11 cellular contexts compared by ENCODE assay signal in genomic region chr6:1612902-1613301, GRCh38. TPM values are rescaled to one million over a fixed set of nuclear protein-coding genes. Genes with fewer than 3 reads are reported as not detected.
DNase-seq lines count a peak whose midpoint lies in the region; ATAC-seq, FAIRE-seq and TF ChIP-seq lines count a peak whose summit lies in the region.
"Had no signal": no experiment of that assay in that cellular context is flagged by ENCODE, and none has a peak within 500 bp of the region (broad histone marks: within the 10 kb centered on the region; RNA-seq: fewer than 3 reads in every experiment).

No MANE protein-coding gene starts in this region.

- H3K36me3 Mint-ChIP-seq in CD4-positive, alpha-beta T cell (ENCODE audit: low read depth): peaks cover 6% of the 10 kb centered on the region
- peaks cover 5% of the 10 kb centered on the region for H3K36me3 Mint-ChIP-seq in natural killer cell treated with Interleukin-12 subunit alpha and Interleukin-12 subunit beta and Interleukin-15 and Interleukin-18, amount 100 ng/mL, for 72 hours

- in situ Hi-C loops in KBM-7 (cut with MboI; ENCODE audit: low pct_unique_long_range_greater_than_20kb, low sequenced_read_pairs): no loop called here

- POLR2A ChIA-PET in CD4-positive, alpha-beta T cell (lab: Charles Lee): interaction anchor here (1.8 kb wide), 1 partner anchor 89 kb away, joined by 5 read pairs; no protein-coding TSS in a partner anchor

- peaks cover 69% of the 10 kb centered on the region for H3K27me3 Mint-ChIP-seq in CD4-positive, alpha-beta T cell
- peaks cover 25 to 43% of the 10 kb centered on the region in 2 donors for H3K27me3 Mint-ChIP-seq in natural killer cell treated with Interleukin-12 subunit alpha and Interleukin-12 subunit beta and Interleukin-15 and Interleukin-18, amount 100 ng/mL, for 72 hours

- ATAC-seq in CD4-positive, alpha-beta T cell (ENCODE audit: poor library complexity): no peak
- ATAC-seq in natural killer cell treated with Interleukin-12 subunit alpha and Interleukin-12 subunit beta and Interleukin-15 and Interleukin-18, amount 100 ng/mL, for 72 hours: no peak
- no peak for ATAC-seq in HG03175 (IDR thresholded peaks at IDR 0.05; ENCODE audit: unreplicated experiment)

- H3K4me3 ChIP-seq in coronary artery: peak overlapping the region; percentile 97

- DNase-seq in CD4-positive, alpha-beta T cell: no peak
- DNase-seq in KBM-7 (peak; percentile 32), coronary artery (ENCODE audit: low spot score) (no peak), GM12891 (ENCODE audit: insufficient read length, low spot score) (no peak), islet precursor cell (no peak)
- DNase-seq in natural killer cell treated with Interleukin-12 subunit alpha and Interleukin-12 subunit beta and Interleukin-15 and Interleukin-18, amount 100 ng/mL, for 72 hours (ENCODE audit: low spot score): no peak
- DNase-seq in activated naive CD4-positive, alpha-beta T cell treated with Interleukin-2 at 50 U/mL for 16 hours: no peak
- DNase-seq: activated CD4-positive, alpha-beta memory T cell treated with anti-CD3 and anti-CD28 coated beads, Interleukin-2, amount 10 ng/mL, durations not matched to agents 7 days and 5 days; NCI-H2171 treated with DMSO at 0.1 percent for 48 hours; stimulated activated CD4-positive, alpha-beta T cell treated with anti-CD3 and anti-CD28 coated beads, Interleukin-1b, Interleukin-23, amount 100 ng/mL, for 48 hours had no signal

- TF ChIP-seq CTCF in CD4-positive, alpha-beta T cell (IDR thresholded peaks at IDR 0.05): no peak
- no peak for TF ChIP-seq CTCF in coronary artery (IDR thresholded peaks at IDR 0.05)

- peaks cover 36% of the 10 kb centered on the region for H3K4me1 Mint-ChIP-seq in CD4-positive, alpha-beta T cell (ENCODE audit: low read depth)
- H3K4me1 Mint-ChIP-seq in natural killer cell treated with Interleukin-12 subunit alpha and Interleukin-12 subunit beta and Interleukin-15 and Interleukin-18, amount 100 ng/mL, for 72 hours (ENCODE audit: low read depth in 2 of 2): peaks cover 19 to 29% of the 10 kb centered on the region in 2 donors

- peak overlapping the region; percentile 88 for H3K4me3 Mint-ChIP-seq in CD4-positive, alpha-beta T cell
- peak overlapping the region; percentile 85 for H3K4me3 Mint-ChIP-seq in natural killer cell treated with Interleukin-12 subunit alpha and Interleukin-12 subunit beta and Interleukin-15 and Interleukin-18, amount 100 ng/mL, for 72 hours

- H3K27ac Mint-ChIP-seq in CD4-positive, alpha-beta T cell: no peak overlapping the region
- peak overlapping the region in 1 of 2 donors; percentile 10 for H3K27ac Mint-ChIP-seq in natural killer cell treated with Interleukin-12 subunit alpha and Interleukin-12 subunit beta and Interleukin-15 and Interleukin-18, amount 100 ng/mL, for 72 hours

- FAIRE-seq in GM12891 (lab: Jason Lieb, UNC): no peak

- H3K27ac ChIP-seq in CD4-positive, alpha-beta T cell (ENCODE audit: low read depth, low read length): no peak overlapping the region
- H3K27ac ChIP-seq in coronary artery: peak overlapping the region; percentile 85 to 86

- H3K27me3 ChIP-seq in CD4-positive, alpha-beta T cell (ENCODE audit: control insufficient read depth, insufficient read depth, low read length): peaks cover 79% of the 10 kb centered on the region

- no peak for TF ChIP-seq POLR2A in GM12891 (IDR thresholded peaks at IDR 0.05; ENCODE audit: low read depth, low read length)

- no peaks in the 10 kb centered on the region for H3K9me3 ChIP-seq in CD4-positive, alpha-beta T cell (ENCODE audit: control insufficient read depth, low read length)

- CTCF ChIA-PET in CD4-positive, alpha-beta T cell (lab: Charles Lee): no interaction called here

- intact Hi-C loops in CD4-positive, alpha-beta T cell (cut with DNase I, micrococcal nuclease): no loop called here

- H3K9me3 Mint-ChIP-seq in CD4-positive, alpha-beta T cell: no peaks in the 10 kb centered on the region
- H3K9me3 Mint-ChIP-seq in natural killer cell treated with Interleukin-12 subunit alpha and Interleukin-12 subunit beta and Interleukin-15 and Interleukin-18, amount 100 ng/mL, for 72 hours: no peaks in the 10 kb centered on the region
- H3K9me3 Mint-ChIP-seq: activated CD4-positive, alpha-beta memory T cell treated with anti-CD3 and anti-CD28 coated beads, Interleukin-2, amount 10 ng/mL, durations not matched to agents 7 days and 5 days had no signal

TF ChIP-seq in GM12891, 5 proteins besides CTCF, POLR2A, EP300 and RAD21:
- TF ChIP-seq SPI1 (IDR thresholded peaks at IDR 0.05; ENCODE audit: low read depth, low read length) (no peak), PAX5 (IDR thresholded peaks at IDR 0.05; ENCODE audit: insufficient read depth, low read length, severe bottlenecking) (no peak), POU2F2 (IDR thresholded peaks at IDR 0.05; ENCODE audit: low read depth, low read length) (no peak)

RNA-seq across cellular contexts. Expression of gene FOXC1, which starts 3.2 kb away (rescaled TPM):
- total RNA-seq in CD4-positive, alpha-beta T cell: not detected
- under 1 TPM; 0.36 to 0.57 TPM for total RNA-seq in natural killer cell treated with Interleukin-12 subunit alpha and Interleukin-12 subunit beta and Interleukin-15 and Interleukin-18, amount 100 ng/mL, for 72 hours
- 0.26 TPM for polyA plus RNA-seq in GM12891 (2012; ENCODE audit: low read depth, missing spikeins)
